ENCODE assay signal across 20 cellular contexts in the genomic region with DNA sequence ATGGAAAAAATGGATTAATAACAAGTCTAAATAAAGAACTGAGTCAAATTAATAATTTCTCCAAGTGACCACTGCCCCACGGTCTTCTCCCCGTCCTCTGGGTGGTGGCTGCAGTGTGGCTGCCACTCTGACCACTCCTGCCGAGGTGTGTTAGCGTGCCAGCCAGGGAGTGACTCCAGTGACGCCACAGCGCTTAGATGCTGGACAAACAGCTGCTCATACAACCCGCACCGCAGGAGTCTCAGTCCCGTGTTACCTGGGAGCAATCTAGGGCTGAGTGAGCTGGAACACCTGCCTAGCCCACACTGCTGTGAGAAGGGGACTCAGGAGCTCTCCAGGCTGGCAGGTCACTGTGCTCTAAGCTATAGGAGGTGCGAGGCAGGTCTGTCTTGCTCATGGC.
"Had no signal": no experiment of that assay in that cellular context is flagged by ENCODE, and none has a peak within 500 bp of the region (broad histone marks: within the 10 kb centered on the region; RNA-seq: fewer than 3 reads in every experiment).

No MANE protein-coding gene starts in this region.

- H3K9ac ChIP-seq: parathyroid adenoma had no signal

- H3K4me1 Mint-ChIP-seq: activated CD4-positive, alpha-beta T cell treated with anti-CD3 and anti-CD28 coated beads, Interleukin-2, amount 10 ng/mL, durations not matched to agents 7 days and 5 days; activated naive CD4-positive, alpha-beta T cell treated with anti-CD3 and anti-CD28 coated beads, Interleukin-2, amount 10 ng/mL, durations not matched to agents 7 days and 5 days; activated naive CD8-positive, alpha-beta T cell treated with anti-CD3 and anti-CD28 coated beads, Interleukin-2, amount 50 U/mL, for 24 hours had no signal

- DNase-seq: activated CD4-positive, alpha-beta T cell treated with anti-CD3 and anti-CD28 coated beads, Interleukin-2, amount 10 ng/mL, durations not matched to agents 7 days and 5 days; activated CD8-positive, alpha-beta T cell treated with anti-CD3 and anti-CD28 coated beads, Interleukin-2, amount 10 ng/mL, durations not matched to agents 7 days and 5 days; activated effector memory CD4-positive, alpha-beta T cell treated with Interleukin-2 at 50 U/mL for 16 hours; activated naive CD4-positive, alpha-beta T cell treated with anti-CD3 and anti-CD28 coated beads, Interleukin-2, amount 10 ng/mL, durations not matched to agents 7 days and 5 days; activated naive CD8-positive, alpha-beta T cell treated with anti-CD3 and anti-CD28 coated beads, Interleukin-2, amount 50 U/mL, for 24 hours; activated T-cell treated with anti-CD3 and anti-CD28 coated beads, Interleukin-2, amount 50 U/mL, for 24 hours; anterior cingulate cortex; colonic mucosa; hypothalamus; lower lobe of right lung; natural killer cell; spleen; stimulated activated CD4-positive, alpha-beta T cell treated with anti-CD3 and anti-CD28 coated beads, Interleukin-4, amount 100 ng/mL, for 4 hours; testis had no signal

- FAIRE-seq: frontal cortex, keratinocyte had no signal

- ATAC-seq: activated CD8-positive, alpha-beta T cell treated with anti-CD3 and anti-CD28 coated beads, Interleukin-2, amount 10 ng/mL, durations not matched to agents 7 days and 5 days; activated naive CD8-positive, alpha-beta T cell treated with anti-CD3 and anti-CD28 coated beads, Interleukin-2, amount 50 U/mL, for 24 hours; stimulated activated memory B cell treated with anti-CD40 and anti-IgM and Interleukin-4, amounts not matched to agents 10 μg/mL and 1 μg/mL and 100 μg/mL, for 72 hours had no signal

- H3K27me3 ChIP-seq: colonic mucosa, neutrophil, spleen, testis had no signal

- H2AFZ ChIP-seq: parathyroid adenoma had no signal

- H3K9me3 Mint-ChIP-seq: natural killer cell had no signal

- H3K4me3 Mint-ChIP-seq: activated CD4-positive, alpha-beta T cell treated with anti-CD3 and anti-CD28 coated beads, Interleukin-2, amount 10 ng/mL, durations not matched to agents 7 days and 5 days; activated CD8-positive, alpha-beta T cell treated with anti-CD3 and anti-CD28 coated beads, Interleukin-2, amount 10 ng/mL, durations not matched to agents 7 days and 5 days; activated naive CD4-positive, alpha-beta T cell treated with anti-CD3 and anti-CD28 coated beads, Interleukin-2, amount 10 ng/mL, durations not matched to agents 7 days and 5 days; activated naive CD8-positive, alpha-beta T cell treated with anti-CD3 and anti-CD28 coated beads, Interleukin-2, amount 50 U/mL, for 24 hours; activated T-cell treated with anti-CD3 and anti-CD28 coated beads, Interleukin-2, amount 50 U/mL, for 24 hours; central memory CD8-positive, alpha-beta T cell; natural killer cell; stimulated activated memory B cell treated with anti-CD40 and anti-IgM and Interleukin-4, amounts not matched to agents 10 μg/mL and 1 μg/mL and 100 μg/mL, for 72 hours had no signal

- H3K27me3 Mint-ChIP-seq: activated CD4-positive, alpha-beta T cell treated with anti-CD3 and anti-CD28 coated beads, Interleukin-2, amount 10 ng/mL, durations not matched to agents 7 days and 5 days; activated naive CD4-positive, alpha-beta T cell treated with anti-CD3 and anti-CD28 coated beads, Interleukin-2, amount 10 ng/mL, durations not matched to agents 7 days and 5 days; activated naive CD8-positive, alpha-beta T cell treated with anti-CD3 and anti-CD28 coated beads, Interleukin-2, amount 50 U/mL, for 24 hours; activated T-cell treated with anti-CD3 and anti-CD28 coated beads, Interleukin-2, amount 50 U/mL, for 24 hours; central memory CD8-positive, alpha-beta T cell; stimulated activated memory B cell treated with anti-CD40 and anti-IgM and Interleukin-4, amounts not matched to agents 10 μg/mL and 1 μg/mL and 100 μg/mL, for 72 hours had no signal

- H3K36me3 ChIP-seq: colonic mucosa had no signal

- H3K4me3 ChIP-seq: colonic mucosa, lower lobe of right lung, spleen, testis had no signal

- H3K27ac ChIP-seq: colonic mucosa, lower lobe of right lung, neutrophil, parathyroid adenoma, spleen, testis had no signal

- H3K9me3 ChIP-seq: colonic mucosa, testis had no signal

- H3K27ac Mint-ChIP-seq: activated CD4-positive, alpha-beta T cell treated with anti-CD3 and anti-CD28 coated beads, Interleukin-2, amount 10 ng/mL, durations not matched to agents 7 days and 5 days; activated CD8-positive, alpha-beta T cell treated with anti-CD3 and anti-CD28 coated beads, Interleukin-2, amount 10 ng/mL, durations not matched to agents 7 days and 5 days; activated naive CD4-positive, alpha-beta T cell treated with anti-CD3 and anti-CD28 coated beads, Interleukin-2, amount 10 ng/mL, durations not matched to agents 7 days and 5 days; activated naive CD8-positive, alpha-beta T cell treated with anti-CD3 and anti-CD28 coated beads, Interleukin-2, amount 50 U/mL, for 24 hours; activated T-cell treated with anti-CD3 and anti-CD28 coated beads, Interleukin-2, amount 50 U/mL, for 24 hours; natural killer cell; stimulated activated memory B cell treated with anti-CD40 and anti-IgM and Interleukin-4, amounts not matched to agents 10 μg/mL and 1 μg/mL and 100 μg/mL, for 72 hours had no signal

- H3K4me1 ChIP-seq: colonic mucosa, lower lobe of right lung, parathyroid adenoma, testis had no signal
